1 cellular context compared by ENCODE assay signal in the genomic region with DNA sequence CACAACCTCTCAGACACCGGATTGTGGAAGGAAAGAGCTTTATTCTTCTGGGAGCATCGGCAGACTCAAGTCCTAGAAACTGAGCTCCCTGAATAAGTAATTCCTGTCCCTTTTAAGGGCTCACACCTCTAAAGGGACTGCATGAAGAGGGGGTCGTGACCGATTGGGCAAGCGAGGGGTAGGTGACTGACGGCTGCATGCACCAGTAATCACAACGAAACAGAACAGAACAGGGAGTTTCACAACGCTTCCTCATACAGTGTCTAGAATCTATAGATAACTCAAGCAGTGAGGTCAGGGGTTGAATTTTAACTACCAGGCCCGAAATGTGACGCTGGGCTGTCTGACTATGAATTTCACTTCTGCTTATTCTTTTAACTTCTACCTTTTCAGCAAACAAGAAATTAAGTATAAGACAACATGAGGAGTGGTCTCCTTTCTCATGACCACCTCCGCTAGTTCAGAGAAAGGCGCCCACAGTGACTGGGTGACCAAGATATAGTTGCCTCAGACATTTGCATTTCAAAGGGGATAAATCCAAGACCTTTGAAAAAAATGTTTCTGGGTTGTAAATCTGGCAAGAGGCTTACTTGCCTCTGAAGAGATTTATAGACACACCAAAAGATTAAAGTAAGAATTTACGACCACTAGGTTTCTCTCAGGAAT.
TF ChIP-seq lines count a peak whose summit lies in the region.

No MANE protein-coding gene starts in this region.

TF ChIP-seq in GM12878, 131 proteins besides CTCF, POLR2A, EP300 and RAD21 (continued from another document and continues in another):
- TF ChIP-seq, protein P1, sequence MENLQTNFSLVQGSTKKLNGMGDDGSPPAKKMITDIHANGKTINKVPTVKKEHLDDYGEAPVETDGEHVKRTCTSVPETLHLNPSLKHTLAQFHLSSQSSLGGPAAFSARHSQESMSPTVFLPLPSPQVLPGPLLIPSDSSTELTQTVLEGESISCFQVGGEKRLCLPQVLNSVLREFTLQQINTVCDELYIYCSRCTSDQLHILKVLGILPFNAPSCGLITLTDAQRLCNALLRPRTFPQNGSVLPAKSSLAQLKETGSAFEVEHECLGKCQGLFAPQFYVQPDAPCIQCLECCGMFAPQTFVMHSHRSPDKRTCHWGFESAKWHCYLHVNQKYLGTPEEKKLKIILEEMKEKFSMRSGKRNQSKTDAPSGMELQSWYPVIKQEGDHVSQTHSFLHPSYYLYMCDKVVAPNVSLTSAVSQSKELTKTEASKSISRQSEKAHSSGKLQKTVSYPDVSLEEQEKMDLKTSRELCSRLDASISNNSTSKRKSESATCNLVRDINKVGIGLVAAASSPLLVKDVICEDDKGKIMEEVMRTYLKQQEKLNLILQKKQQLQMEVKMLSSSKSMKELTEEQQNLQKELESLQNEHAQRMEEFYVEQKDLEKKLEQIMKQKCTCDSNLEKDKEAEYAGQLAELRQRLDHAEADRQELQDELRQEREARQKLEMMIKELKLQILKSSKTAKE (IDR thresholded peaks at IDR 0.05; ENCODE audit: low read depth, poor library complexity, severe bottlenecking): peak; percentile 99
- TF ChIP-seq TARDBP (IDR thresholded peaks at IDR 0.05; ENCODE audit: borderline replicate concordance) (no peak), BMI1 (IDR thresholded peaks at IDR 0.05; ENCODE audit: borderline replicate concordance) (peak; percentile 74; the same call in 1 of the 2 replicates), SMC3 (IDR thresholded peaks at IDR 0.05; ENCODE audit: borderline replicate concordance, low read length) (peak; percentile 10; the same call in 1 of the 2 replicates), ASH2L (IDR thresholded peaks at IDR 0.05; ENCODE audit: borderline replicate concordance, low read depth) (no peak), SUZ12 (IDR thresholded peaks at IDR 0.05; ENCODE audit: unreplicated experiment) (no peak), IRF4 (IDR thresholded peaks at IDR 0.05; ENCODE audit: low read depth, low read length) (peak; percentile 90), IKZF1 (conservative IDR thresholded peaks at IDR 0.05) (peak; percentile 91), RB1 (IDR thresholded peaks at IDR 0.05; ENCODE audit: borderline replicate concordance) (no peak), LARP7 (IDR thresholded peaks at IDR 0.05) (no peak), TBL1XR1 (IDR thresholded peaks at IDR 0.05; ENCODE audit: low read depth, low read length) (peak; percentile 92), CBX5 (IDR thresholded peaks at IDR 0.05; ENCODE audit: low read depth) (peak; percentile 64; the same call in 1 of the 2 replicates), BHLHE40 (IDR thresholded peaks at IDR 0.05; ENCODE audit: borderline replicate concordance in 1 of 2, low read depth in 2 of 2, low read length in 1 of 2) (peak; percentile 51 to 67; a peak in 3 of 4 replicates), NR2C2 (IDR thresholded peaks at IDR 0.05; ENCODE audit: borderline replicate concordance, control insufficient read depth, insufficient read length, low read depth) (no peak), ESRRA (IDR thresholded peaks at IDR 0.05; ENCODE audit: low read length) (no peak), NR2F1 (conservative IDR thresholded peaks at IDR 0.05) (peak; percentile 95), RCOR1 (conservative IDR thresholded peaks at IDR 0.05; ENCODE audit: low read depth, low read length) (no peak), ZSCAN29 (IDR thresholded peaks at IDR 0.05) (no peak), BACH1 (IDR thresholded peaks at IDR 0.05; ENCODE audit: borderline replicate concordance) (no peak; the same call in 1 of the 2 replicates), RUNX3 (IDR thresholded peaks at IDR 0.05; ENCODE audit: low read length) (peak; percentile 69)
- TF ChIP-seq, protein P2, sequence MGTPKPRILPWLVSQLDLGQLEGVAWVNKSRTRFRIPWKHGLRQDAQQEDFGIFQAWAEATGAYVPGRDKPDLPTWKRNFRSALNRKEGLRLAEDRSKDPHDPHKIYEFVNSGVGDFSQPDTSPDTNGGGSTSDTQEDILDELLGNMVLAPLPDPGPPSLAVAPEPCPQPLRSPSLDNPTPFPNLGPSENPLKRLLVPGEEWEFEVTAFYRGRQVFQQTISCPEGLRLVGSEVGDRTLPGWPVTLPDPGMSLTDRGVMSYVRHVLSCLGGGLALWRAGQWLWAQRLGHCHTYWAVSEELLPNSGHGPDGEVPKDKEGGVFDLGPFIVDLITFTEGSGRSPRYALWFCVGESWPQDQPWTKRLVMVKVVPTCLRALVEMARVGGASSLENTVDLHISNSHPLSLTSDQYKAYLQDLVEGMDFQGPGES (IDR thresholded peaks at IDR 0.05): no peak
- TF ChIP-seq, protein P3, sequence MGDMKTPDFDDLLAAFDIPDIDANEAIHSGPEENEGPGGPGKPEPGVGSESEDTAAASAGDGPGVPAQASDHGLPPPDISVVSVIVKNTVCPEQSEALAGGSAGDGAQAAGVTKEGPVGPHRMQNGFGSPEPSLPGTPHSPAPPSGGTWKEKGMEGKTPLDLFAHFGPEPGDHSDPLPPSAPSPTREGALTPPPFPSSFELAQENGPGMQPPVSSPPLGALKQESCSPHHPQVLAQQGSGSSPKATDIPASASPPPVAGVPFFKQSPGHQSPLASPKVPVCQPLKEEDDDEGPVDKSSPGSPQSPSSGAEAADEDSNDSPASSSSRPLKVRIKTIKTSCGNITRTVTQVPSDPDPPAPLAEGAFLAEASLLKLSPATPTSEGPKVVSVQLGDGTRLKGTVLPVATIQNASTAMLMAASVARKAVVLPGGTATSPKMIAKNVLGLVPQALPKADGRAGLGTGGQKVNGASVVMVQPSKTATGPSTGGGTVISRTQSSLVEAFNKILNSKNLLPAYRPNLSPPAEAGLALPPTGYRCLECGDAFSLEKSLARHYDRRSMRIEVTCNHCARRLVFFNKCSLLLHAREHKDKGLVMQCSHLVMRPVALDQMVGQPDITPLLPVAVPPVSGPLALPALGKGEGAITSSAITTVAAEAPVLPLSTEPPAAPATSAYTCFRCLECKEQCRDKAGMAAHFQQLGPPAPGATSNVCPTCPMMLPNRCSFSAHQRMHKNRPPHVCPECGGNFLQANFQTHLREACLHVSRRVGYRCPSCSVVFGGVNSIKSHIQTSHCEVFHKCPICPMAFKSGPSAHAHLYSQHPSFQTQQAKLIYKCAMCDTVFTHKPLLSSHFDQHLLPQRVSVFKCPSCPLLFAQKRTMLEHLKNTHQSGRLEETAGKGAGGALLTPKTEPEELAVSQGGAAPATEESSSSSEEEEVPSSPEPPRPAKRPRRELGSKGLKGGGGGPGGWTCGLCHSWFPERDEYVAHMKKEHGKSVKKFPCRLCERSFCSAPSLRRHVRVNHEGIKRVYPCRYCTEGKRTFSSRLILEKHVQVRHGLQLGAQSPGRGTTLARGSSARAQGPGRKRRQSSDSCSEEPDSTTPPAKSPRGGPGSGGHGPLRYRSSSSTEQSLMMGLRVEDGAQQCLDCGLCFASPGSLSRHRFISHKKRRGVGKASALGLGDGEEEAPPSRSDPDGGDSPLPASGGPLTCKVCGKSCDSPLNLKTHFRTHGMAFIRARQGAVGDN (IDR thresholded peaks at IDR 0.05): peak; percentile 41; the same call in 1 of the 2 replicates
- TF ChIP-seq, protein P4, sequence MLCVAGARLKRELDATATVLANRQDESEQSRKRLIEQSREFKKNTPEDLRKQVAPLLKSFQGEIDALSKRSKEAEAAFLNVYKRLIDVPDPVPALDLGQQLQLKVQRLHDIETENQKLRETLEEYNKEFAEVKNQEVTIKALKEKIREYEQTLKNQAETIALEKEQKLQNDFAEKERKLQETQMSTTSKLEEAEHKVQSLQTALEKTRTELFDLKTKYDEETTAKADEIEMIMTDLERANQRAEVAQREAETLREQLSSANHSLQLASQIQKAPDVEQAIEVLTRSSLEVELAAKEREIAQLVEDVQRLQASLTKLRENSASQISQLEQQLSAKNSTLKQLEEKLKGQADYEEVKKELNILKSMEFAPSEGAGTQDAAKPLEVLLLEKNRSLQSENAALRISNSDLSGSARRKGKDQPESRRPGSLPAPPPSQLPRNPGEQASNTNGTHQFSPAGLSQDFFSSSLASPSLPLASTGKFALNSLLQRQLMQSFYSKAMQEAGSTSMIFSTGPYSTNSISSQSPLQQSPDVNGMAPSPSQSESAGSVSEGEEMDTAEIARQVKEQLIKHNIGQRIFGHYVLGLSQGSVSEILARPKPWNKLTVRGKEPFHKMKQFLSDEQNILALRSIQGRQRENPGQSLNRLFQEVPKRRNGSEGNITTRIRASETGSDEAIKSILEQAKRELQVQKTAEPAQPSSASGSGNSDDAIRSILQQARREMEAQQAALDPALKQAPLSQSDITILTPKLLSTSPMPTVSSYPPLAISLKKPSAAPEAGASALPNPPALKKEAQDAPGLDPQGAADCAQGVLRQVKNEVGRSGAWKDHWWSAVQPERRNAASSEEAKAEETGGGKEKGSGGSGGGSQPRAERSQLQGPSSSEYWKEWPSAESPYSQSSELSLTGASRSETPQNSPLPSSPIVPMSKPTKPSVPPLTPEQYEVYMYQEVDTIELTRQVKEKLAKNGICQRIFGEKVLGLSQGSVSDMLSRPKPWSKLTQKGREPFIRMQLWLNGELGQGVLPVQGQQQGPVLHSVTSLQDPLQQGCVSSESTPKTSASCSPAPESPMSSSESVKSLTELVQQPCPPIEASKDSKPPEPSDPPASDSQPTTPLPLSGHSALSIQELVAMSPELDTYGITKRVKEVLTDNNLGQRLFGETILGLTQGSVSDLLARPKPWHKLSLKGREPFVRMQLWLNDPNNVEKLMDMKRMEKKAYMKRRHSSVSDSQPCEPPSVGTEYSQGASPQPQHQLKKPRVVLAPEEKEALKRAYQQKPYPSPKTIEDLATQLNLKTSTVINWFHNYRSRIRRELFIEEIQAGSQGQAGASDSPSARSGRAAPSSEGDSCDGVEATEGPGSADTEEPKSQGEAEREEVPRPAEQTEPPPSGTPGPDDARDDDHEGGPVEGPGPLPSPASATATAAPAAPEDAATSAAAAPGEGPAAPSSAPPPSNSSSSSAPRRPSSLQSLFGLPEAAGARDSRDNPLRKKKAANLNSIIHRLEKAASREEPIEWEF (IDR thresholded peaks at IDR 0.05; ENCODE audit: insufficient replicate concordance, low read depth, low read length): no peak
- TF ChIP-seq, protein P5, sequence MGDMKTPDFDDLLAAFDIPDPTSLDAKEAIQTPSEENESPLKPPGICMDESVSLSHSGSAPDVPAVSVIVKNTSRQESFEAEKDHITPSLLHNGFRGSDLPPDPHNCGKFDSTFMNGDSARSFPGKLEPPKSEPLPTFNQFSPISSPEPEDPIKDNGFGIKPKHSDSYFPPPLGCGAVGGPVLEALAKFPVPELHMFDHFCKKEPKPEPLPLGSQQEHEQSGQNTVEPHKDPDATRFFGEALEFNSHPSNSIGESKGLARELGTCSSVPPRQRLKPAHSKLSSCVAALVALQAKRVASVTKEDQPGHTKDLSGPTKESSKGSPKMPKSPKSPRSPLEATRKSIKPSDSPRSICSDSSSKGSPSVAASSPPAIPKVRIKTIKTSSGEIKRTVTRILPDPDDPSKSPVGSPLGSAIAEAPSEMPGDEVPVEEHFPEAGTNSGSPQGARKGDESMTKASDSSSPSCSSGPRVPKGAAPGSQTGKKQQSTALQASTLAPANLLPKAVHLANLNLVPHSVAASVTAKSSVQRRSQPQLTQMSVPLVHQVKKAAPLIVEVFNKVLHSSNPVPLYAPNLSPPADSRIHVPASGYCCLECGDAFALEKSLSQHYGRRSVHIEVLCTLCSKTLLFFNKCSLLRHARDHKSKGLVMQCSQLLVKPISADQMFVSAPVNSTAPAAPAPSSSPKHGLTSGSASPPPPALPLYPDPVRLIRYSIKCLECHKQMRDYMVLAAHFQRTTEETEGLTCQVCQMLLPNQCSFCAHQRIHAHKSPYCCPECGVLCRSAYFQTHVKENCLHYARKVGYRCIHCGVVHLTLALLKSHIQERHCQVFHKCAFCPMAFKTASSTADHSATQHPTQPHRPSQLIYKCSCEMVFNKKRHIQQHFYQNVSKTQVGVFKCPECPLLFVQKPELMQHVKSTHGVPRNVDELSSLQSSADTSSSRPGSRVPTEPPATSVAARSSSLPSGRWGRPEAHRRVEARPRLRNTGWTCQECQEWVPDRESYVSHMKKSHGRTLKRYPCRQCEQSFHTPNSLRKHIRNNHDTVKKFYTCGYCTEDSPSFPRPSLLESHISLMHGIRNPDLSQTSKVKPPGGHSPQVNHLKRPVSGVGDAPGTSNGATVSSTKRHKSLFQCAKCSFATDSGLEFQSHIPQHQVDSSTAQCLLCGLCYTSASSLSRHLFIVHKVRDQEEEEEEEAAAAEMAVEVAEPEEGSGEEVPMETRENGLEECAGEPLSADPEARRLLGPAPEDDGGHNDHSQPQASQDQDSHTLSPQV (IDR thresholded peaks at IDR 0.05): no peak; the same call in 1 of the 2 replicates
- TF ChIP-seq, protein P6, sequence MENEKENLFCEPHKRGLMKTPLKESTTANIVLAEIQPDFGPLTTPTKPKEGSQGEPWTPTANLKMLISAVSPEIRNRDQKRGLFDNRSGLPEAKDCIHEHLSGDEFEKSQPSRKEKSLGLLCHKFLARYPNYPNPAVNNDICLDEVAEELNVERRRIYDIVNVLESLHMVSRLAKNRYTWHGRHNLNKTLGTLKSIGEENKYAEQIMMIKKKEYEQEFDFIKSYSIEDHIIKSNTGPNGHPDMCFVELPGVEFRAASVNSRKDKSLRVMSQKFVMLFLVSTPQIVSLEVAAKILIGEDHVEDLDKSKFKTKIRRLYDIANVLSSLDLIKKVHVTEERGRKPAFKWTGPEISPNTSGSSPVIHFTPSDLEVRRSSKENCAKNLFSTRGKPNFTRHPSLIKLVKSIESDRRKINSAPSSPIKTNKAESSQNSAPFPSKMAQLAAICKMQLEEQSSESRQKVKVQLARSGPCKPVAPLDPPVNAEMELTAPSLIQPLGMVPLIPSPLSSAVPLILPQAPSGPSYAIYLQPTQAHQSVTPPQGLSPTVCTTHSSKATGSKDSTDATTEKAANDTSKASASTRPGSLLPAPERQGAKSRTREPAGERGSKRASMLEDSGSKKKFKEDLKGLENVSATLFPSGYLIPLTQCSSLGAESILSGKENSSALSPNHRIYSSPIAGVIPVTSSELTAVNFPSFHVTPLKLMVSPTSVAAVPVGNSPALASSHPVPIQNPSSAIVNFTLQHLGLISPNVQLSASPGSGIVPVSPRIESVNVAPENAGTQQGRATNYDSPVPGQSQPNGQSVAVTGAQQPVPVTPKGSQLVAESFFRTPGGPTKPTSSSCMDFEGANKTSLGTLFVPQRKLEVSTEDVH (IDR thresholded peaks at IDR 0.05; ENCODE audit: low read depth, partially characterized antibody): peak; percentile 68
- TF ChIP-seq, protein P7, sequence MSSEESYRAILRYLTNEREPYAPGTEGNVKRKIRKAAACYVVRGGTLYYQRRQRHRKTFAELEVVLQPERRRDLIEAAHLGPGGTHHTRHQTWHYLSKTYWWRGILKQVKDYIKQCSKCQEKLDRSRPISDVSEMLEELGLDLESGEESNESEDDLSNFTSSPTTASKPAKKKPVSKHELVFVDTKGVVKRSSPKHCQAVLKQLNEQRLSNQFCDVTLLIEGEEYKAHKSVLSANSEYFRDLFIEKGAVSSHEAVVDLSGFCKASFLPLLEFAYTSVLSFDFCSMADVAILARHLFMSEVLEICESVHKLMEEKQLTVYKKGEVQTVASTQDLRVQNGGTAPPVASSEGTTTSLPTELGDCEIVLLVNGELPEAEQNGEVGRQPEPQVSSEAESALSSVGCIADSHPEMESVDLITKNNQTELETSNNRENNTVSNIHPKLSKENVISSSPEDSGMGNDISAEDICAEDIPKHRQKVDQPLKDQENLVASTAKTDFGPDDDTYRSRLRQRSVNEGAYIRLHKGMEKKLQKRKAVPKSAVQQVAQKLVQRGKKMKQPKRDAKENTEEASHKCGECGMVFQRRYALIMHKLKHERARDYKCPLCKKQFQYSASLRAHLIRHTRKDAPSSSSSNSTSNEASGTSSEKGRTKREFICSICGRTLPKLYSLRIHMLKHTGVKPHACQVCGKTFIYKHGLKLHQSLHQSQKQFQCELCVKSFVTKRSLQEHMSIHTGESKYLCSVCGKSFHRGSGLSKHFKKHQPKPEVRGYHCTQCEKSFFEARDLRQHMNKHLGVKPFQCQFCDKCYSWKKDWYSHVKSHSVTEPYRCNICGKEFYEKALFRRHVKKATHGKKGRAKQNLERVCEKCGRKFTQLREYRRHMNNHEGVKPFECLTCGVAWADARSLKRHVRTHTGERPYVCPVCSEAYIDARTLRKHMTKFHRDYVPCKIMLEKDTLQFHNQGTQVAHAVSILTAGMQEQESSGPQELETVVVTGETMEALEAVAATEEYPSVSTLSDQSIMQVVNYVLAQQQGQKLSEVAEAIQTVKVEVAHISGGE (CRISPR knock-in tag; IDR thresholded peaks at IDR 0.05): no peak
